8 cellular contexts compared by ENCODE assay signal in the genomic region with DNA sequence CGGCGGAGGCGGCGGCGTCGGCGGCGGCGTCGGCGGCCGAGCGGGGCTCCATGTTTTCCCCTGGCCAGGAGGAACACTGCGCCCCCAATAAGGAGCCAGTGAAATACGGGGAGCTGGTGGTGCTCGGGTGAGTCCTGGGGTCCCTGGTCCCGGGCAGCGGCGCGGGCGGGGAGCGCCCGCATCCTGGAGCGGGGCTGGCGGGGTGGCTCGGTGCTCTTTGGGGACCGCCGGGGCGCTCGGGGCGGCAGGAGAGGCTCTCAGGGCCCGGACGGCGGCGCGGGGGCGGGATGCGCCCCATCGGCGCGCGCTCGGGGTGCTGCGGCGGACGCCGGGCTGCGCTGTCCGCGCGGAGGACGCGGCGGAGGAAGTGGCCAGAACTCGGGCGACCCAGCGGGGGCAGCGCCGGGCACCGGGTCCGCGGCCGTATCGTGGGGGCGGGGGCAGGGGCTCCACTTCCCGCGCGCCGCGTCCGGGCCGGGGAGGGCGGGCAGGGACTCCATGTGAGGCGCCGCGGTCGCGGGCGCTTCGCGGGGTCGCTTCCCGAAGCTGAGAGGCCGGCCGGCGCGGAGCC. TPM values are rescaled to one million over a fixed set of nuclear protein-coding genes. Genes with fewer than 3 reads are reported as not detected.
DNase-seq lines count a peak whose midpoint lies in the region; ATAC-seq and TF ChIP-seq lines count a peak whose summit lies in the region.

No MANE protein-coding gene starts in this region.

- ATAC-seq in GM18505 (IDR thresholded peaks at IDR 0.05; ENCODE audit: unreplicated experiment) (peak; percentile 28), HG02798 (IDR thresholded peaks at IDR 0.05; ENCODE audit: poor library complexity, unreplicated experiment) (peak; percentile 12)

- peak overlapping the region; percentile 53 for H3K23ac ChIP-seq in mesendoderm (ENCODE audit: low read length)

- H3K4me1 ChIP-seq in mesendoderm (ENCODE audit: control insufficient read depth, low read depth, low read length): peaks cover 3% of the 10 kb centered on the region
- peaks cover 2 to 29% (median 25%) of the 10 kb centered on the region in 5 donors for H3K4me1 ChIP-seq in subcutaneous abdominal adipose tissue (ENCODE audit: control insufficient read depth in 5 of 5, insufficient read depth in 5 of 5, low read length in 5 of 5)

- H3K4ac ChIP-seq in mesendoderm (ENCODE audit: low read depth, low read length): no peak overlapping the region

- H2BK15ac ChIP-seq in mesendoderm (replicated peaks; ENCODE audit: low read depth): no peak overlapping the region

- H3K36me3 ChIP-seq in mesendoderm (ENCODE audit: control insufficient read depth, insufficient read depth, low read length) (no peaks in the 10 kb centered on the region), subcutaneous abdominal adipose tissue (ENCODE audit: control insufficient read depth in 5 of 5, insufficient read depth in 5 of 5, low read length in 5 of 5) (no peaks in the 10 kb centered on the region)

- DNase-seq in T-helper 9 cell: peak; percentile 19
- peak; percentile 11 for DNase-seq in effector CD4-positive, alpha-beta T cell
- DNase-seq in mesendoderm: no peak
- DNase-seq in RPMI8226: no peak
- DNase-seq in GM19240 (ENCODE audit: insufficient read length, low spot score): no peak

- WGBS in mesendoderm (ENCODE audit: extremely low coverage, insufficient coverage, low lambda C conversion rate): no CpG with 5 or more reads among the region's 87 CpGs

- H4K5ac ChIP-seq in mesendoderm (ENCODE audit: low read length): no peak overlapping the region

- peak overlapping the region; percentile 76 for H3K9ac ChIP-seq in mesendoderm (ENCODE audit: low read length)
- peak overlapping the region in 3 of 5 donors; percentile 59 to 76 (median 66) for H3K9ac ChIP-seq in subcutaneous abdominal adipose tissue (ENCODE audit: low read length in 5 of 5)

- peak overlapping the region; percentile 48 for H2BK120ac ChIP-seq in mesendoderm (ENCODE audit: low read depth, low read length)

- H3K4me3 ChIP-seq in mesendoderm (ENCODE audit: low read length) (peak overlapping the region; percentile 69), subcutaneous abdominal adipose tissue (ENCODE audit: low read depth in 1 of 5, low read length in 5 of 5) (peak overlapping the region in 4 of 5 donors; percentile 73 to 90 (median 76))

- peaks cover 8% of the 10 kb centered on the region for H3K79me2 ChIP-seq in mesendoderm (ENCODE audit: control insufficient read depth, insufficient read depth, low read length)

- no peak overlapping the region for H2BK5ac ChIP-seq in mesendoderm (ENCODE audit: low read length)

- peak overlapping the region; percentile 31 for H3K4me2 ChIP-seq in mesendoderm (ENCODE audit: low read length)

- H3K18ac ChIP-seq in mesendoderm (ENCODE audit: low read length): peak overlapping the region; percentile 42

- H3K27me3 ChIP-seq in mesendoderm (ENCODE audit: insufficient read depth, low read length, poor library complexity): no peaks in the 10 kb centered on the region
- no peaks in the 10 kb centered on the region for H3K27me3 ChIP-seq in subcutaneous abdominal adipose tissue (ENCODE audit: control insufficient read depth in 5 of 5, insufficient read depth in 4 of 5, low read length in 5 of 5)

- no peak for TF ChIP-seq POLR2A in GM18505 (IDR thresholded peaks at IDR 0.05; ENCODE audit: borderline replicate concordance, extremely low read depth, insufficient read depth, insufficient read length)

- H3K27ac ChIP-seq in mesendoderm (ENCODE audit: low read depth, low read length): no peak overlapping the region
- H3K27ac ChIP-seq in subcutaneous abdominal adipose tissue (ENCODE audit: low read depth, low read length): peak overlapping the region; percentile 60

- no peaks in the 10 kb centered on the region for H3K9me3 ChIP-seq in subcutaneous abdominal adipose tissue (ENCODE audit: control insufficient read depth in 5 of 5, low read length in 5 of 5)

- H4K8ac ChIP-seq in mesendoderm (ENCODE audit: low read depth, low read length): no peak overlapping the region

- H3K56ac ChIP-seq in mesendoderm (ENCODE audit: low read length): peak overlapping the region; percentile 86

- no peak overlapping the region for H2AK5ac ChIP-seq in mesendoderm (ENCODE audit: low read length)

- peaks cover 4% of the 10 kb centered on the region for H3K79me1 ChIP-seq in mesendoderm (ENCODE audit: low read length)

RNA-seq across cellular contexts. Expression of a gene that starts 0.5 kb away (rescaled TPM):
- 5.8 TPM for polyA plus RNA-seq in mesendoderm (2013, experiment 1 of 2)
- polyA plus RNA-seq in mesendoderm (2013, experiment 2 of 2): 5.1 TPM

Comparison
In these comparisons a context has a peak if more than half of its experiments do, and no peak if none do; other contexts are left out.
1. DNase-seq: peak in T-helper 9 cell (single experiment) and effector CD4-positive, alpha-beta T cell (single experiment); none in mesendoderm (single experiment), RPMI8226 (single experiment) and GM19240 (single experiment).